ENCODE assay signal across 9 cellular contexts in genomic region chr13:44523176-44524017, GRCh38. TPM values are rescaled to one million over a fixed set of nuclear protein-coding genes. Genes with fewer than 3 reads are reported as not detected.
DNase-seq lines count a peak whose midpoint lies in the region; ATAC-seq and TF ChIP-seq lines count a peak whose summit lies in the region.
"Had no signal": no experiment of that assay in that cellular context is flagged by ENCODE, and none has a peak within 500 bp of the region (broad histone marks: within the 10 kb centered on the region; RNA-seq: fewer than 3 reads in every experiment).

No MANE protein-coding gene starts in this region.

- peak; percentile 84 for ATAC-seq in SK-N-SH treated with all-trans-retinoic acid at 6 μM for 48 hours
- no peak for ATAC-seq in GM19452 (IDR thresholded peaks at IDR 0.05; ENCODE audit: unreplicated experiment)
- ATAC-seq in HG02981 (IDR thresholded peaks at IDR 0.05; ENCODE audit: unreplicated experiment) = no peak

- peak; percentile 69 for DNase-seq in A172 (ENCODE audit: low spot score)
- DNase-seq in GM20000 (ENCODE audit: low spot score) = peak; percentile 28
- peak; percentile 26 for DNase-seq in iPS-NIHi11 (ENCODE audit: low spot score)
- DNase-seq in NOMO-1 treated with DMSO at 0.1 percent for 48 hours (lab: John Stamatoyannopoulos, UW; ENCODE audit: unreplicated experiment) = no peak
- no peak for DNase-seq in cerebellar nuclear complex (lab: John Stamatoyannopoulos, UW)
- DNase-seq: heart left ventricle had no signal

- TF ChIP-seq CTCF in GM20000 (IDR thresholded peaks at IDR 0.05; ENCODE audit: extremely low read depth, missing control alignments) = no peak

TF ChIP-seq in SK-N-SH treated with all-trans-retinoic acid at 6 μM for 48 hours, 23 proteins besides CTCF, POLR2A, EP300 and RAD21:
- TF ChIP-seq ZFP3 (CRISPR knock-in tag; IDR thresholded peaks at IDR 0.05) = peak; percentile 67; the same call in 1 of the 2 replicates
- no peak for TF ChIP-seq ARNTL (CRISPR knock-in tag; IDR thresholded peaks at IDR 0.05; ENCODE audit: borderline replicate concordance, low read depth)

RNA-seq across cellular contexts. Expression of gene TSC22D1, which starts 52.7 kb away (rescaled TPM):
- 35.6 and 37.2 TPM in 2 replicates for total RNA-seq in A172 (2014; rRNA removed; shearing (Covaris generic))

Comparison
In these comparisons a context has a peak if more than half of its experiments do, and no peak if none do; other contexts are left out.
1. DNase-seq: peak in A172 (single experiment), GM20000 (single experiment) and iPS-NIHi11 (single experiment); none in NOMO-1 treated with DMSO at 0.1 percent for 48 hours (single experiment) and cerebellar nuclear complex (0 of 2).